In genomic region chr6:33197431-33198048, GRCh38 we compare ENCODE assay signal across 9 cellular contexts. TPM values are rescaled to one million over a fixed set of nuclear protein-coding genes. Genes with fewer than 3 reads are reported as not detected.
DNase-seq lines count a peak whose midpoint lies in the region; ATAC-seq, FAIRE-seq and TF ChIP-seq lines count a peak whose summit lies in the region.
"Had no signal": no experiment of that assay in that cellular context is flagged by ENCODE, and none has a peak within 500 bp of the region (broad histone marks: within the 10 kb centered on the region; RNA-seq: fewer than 3 reads in every experiment).

No MANE protein-coding gene starts in this region.

- H3K27ac ChIP-seq in CD8-positive, alpha-beta T cell (ENCODE audit: low read depth, low read length): no peak overlapping the region
- H3K27ac ChIP-seq in gastrocnemius medialis: peak overlapping the region in 3 of 4 donors; percentile 37 to 65 (median 43)

- H3K27ac Mint-ChIP-seq in CD8-positive, alpha-beta T cell: peak overlapping the region; percentile 60
- peak overlapping the region; percentile 34 for H3K27ac Mint-ChIP-seq in activated naive CD8-positive, alpha-beta T cell treated with anti-CD3 and anti-CD28 coated beads for 36 hours

- DNase-seq in CD8-positive, alpha-beta T cell: peak in 2 of 7 experiments; percentile 20 to 33
- DNase-seq in GM18507 (ENCODE audit: extremely low spot score, insufficient read length, low read depth): no peak
- DNase-seq in NCI-H526 (lab: John Stamatoyannopoulos, UW): peak; percentile 72 to 81
- no peak for DNase-seq in activated naive CD8-positive, alpha-beta T cell treated with anti-CD3 and anti-CD28 coated beads for 36 hours
- DNase-seq in left cardiac atrium: peak; percentile 49
- peak in 1 of 2 donors; percentile 51 for DNase-seq in gastrocnemius medialis

- H3K9me3 ChIP-seq in CD8-positive, alpha-beta T cell (ENCODE audit: low read length): no peaks in the 10 kb centered on the region
- no peaks in the 10 kb centered on the region for H3K9me3 ChIP-seq in gastrocnemius medialis

- peaks cover 40% of the 10 kb centered on the region for H3K36me3 ChIP-seq in CD8-positive, alpha-beta T cell (ENCODE audit: insufficient read depth, low read length)
- peaks cover 0 to 39% of the 10 kb centered on the region in 2 donors for H3K36me3 ChIP-seq in gastrocnemius medialis

- intact Hi-C loops in CD8-positive, alpha-beta T cell (cut with DNase I, micrococcal nuclease): loop anchor here (1.0 to 5.0 kb wide), 2 partner anchors 36 to 80 kb away; no protein-coding TSS in a partner anchor
- intact Hi-C loops in left cardiac atrium (cut with DNase I): loop anchor here in 1 of 2 donors (5.0 kb wide), 2 partner anchors 35 to 1070 kb away; partner anchors contain the start of gene ATF6B
- intact Hi-C loops in gastrocnemius medialis (cut with DNase I; ENCODE audit: low total_unique reads): loop anchor here (1.0 to 2.0 kb wide), 2 partner anchors 36 to 79 kb away; no protein-coding TSS in a partner anchor

- peaks cover 68% of the 10 kb centered on the region for H3K36me3 Mint-ChIP-seq in CD8-positive, alpha-beta T cell
- peaks cover 25% of the 10 kb centered on the region for H3K36me3 Mint-ChIP-seq in activated naive CD8-positive, alpha-beta T cell treated with anti-CD3 and anti-CD28 coated beads for 36 hours

- peaks cover 44% of the 10 kb centered on the region for H3K4me1 ChIP-seq in CD8-positive, alpha-beta T cell (ENCODE audit: insufficient read depth, low read length)
- H3K4me1 ChIP-seq in gastrocnemius medialis: peaks cover 36 to 37% of the 10 kb centered on the region in 2 donors

- TF ChIP-seq CTCF in CD8-positive, alpha-beta T cell (IDR thresholded peaks at IDR 0.05): peak; percentile 64
- TF ChIP-seq CTCF in gastrocnemius medialis (IDR thresholded peaks at IDR 0.05 in 4 of 5, conservative IDR thresholded peaks at IDR 0.05 in 1 of 5): peak; percentile 38 to 76 (median 62)

- H3K27me3 ChIP-seq in CD8-positive, alpha-beta T cell (ENCODE audit: insufficient read depth, low read length): no peaks in the 10 kb centered on the region
- no peaks in the 10 kb centered on the region for H3K27me3 ChIP-seq in gastrocnemius medialis

- CTCF ChIA-PET in CD8-positive, alpha-beta T cell (lab: Charles Lee): interaction anchor here (0.6 to 7.3 kb wide), 27 partner anchors 8 to 122 kb away, joined by 3 to 76 read pairs (median 4); partner anchors contain the start of genes B3GALT4, HLA-DPB1, RING1 and ZBTB22

- peak; percentile 22 for ATAC-seq in CD8-positive, alpha-beta T cell
- ATAC-seq in left cardiac atrium (peak; percentile 9 to 31), gastrocnemius medialis (peak in 1 of 2 donors; percentile 41), GM21447 (IDR thresholded peaks at IDR 0.05; ENCODE audit: unreplicated experiment) (no peak), GM21390 (IDR thresholded peaks at IDR 0.05; ENCODE audit: unreplicated experiment) (no peak)

- peak overlapping the region; percentile 49 for H3K4me3 Mint-ChIP-seq in CD8-positive, alpha-beta T cell
- H3K4me3 Mint-ChIP-seq in activated naive CD8-positive, alpha-beta T cell treated with anti-CD3 and anti-CD28 coated beads for 36 hours: peak overlapping the region; percentile 19

- in situ Hi-C loops in gastrocnemius medialis (cut with MboI; ENCODE audit: low sequenced_read_pairs in 4 of 4): loop anchor here in 1 of 4 donors (10.0 kb wide), 1 partner anchor 47 kb away; no protein-coding TSS in a partner anchor

- POLR2A ChIA-PET in CD8-positive, alpha-beta T cell (lab: Charles Lee): interaction anchor here (0.9 to 2.5 kb wide), 5 partner anchors 12 to 74 kb away, joined by 3 to 18 read pairs (median 5); partner anchors contain the start of genes RPS18 and VPS52

- no peaks in the 10 kb centered on the region for H3K27me3 Mint-ChIP-seq in CD8-positive, alpha-beta T cell (ENCODE audit: low read depth)
- H3K27me3 Mint-ChIP-seq in activated naive CD8-positive, alpha-beta T cell treated with anti-CD3 and anti-CD28 coated beads for 36 hours: no peaks in the 10 kb centered on the region

- no peaks in the 10 kb centered on the region for H3K9me3 Mint-ChIP-seq in CD8-positive, alpha-beta T cell
- H3K9me3 Mint-ChIP-seq in activated naive CD8-positive, alpha-beta T cell treated with anti-CD3 and anti-CD28 coated beads for 36 hours: no peaks in the 10 kb centered on the region

- H3K4me1 Mint-ChIP-seq in CD8-positive, alpha-beta T cell (ENCODE audit: low read depth): peaks cover 62% of the 10 kb centered on the region
- peaks cover 48% of the 10 kb centered on the region for H3K4me1 Mint-ChIP-seq in activated naive CD8-positive, alpha-beta T cell treated with anti-CD3 and anti-CD28 coated beads for 36 hours

- H3K4me3 ChIP-seq in CD8-positive, alpha-beta T cell (ENCODE audit: low read depth, low read length): no peak overlapping the region
- H3K4me3 ChIP-seq in gastrocnemius medialis: no peak overlapping the region

- peak; percentile 33 for FAIRE-seq in GM18507 (lab: Jason Lieb, UNC)
- FAIRE-seq: TTC549 had no signal

- TF ChIP-seq POLR2A in gastrocnemius medialis (IDR thresholded peaks at IDR 0.05): no peak

RNA-seq across cellular contexts. Expression of gene RXRB, which starts 2.9 kb away (rescaled TPM):
- total RNA-seq in CD8-positive, alpha-beta T cell: 10 to 100 TPM; 39.2 to 40.0 TPM
- 10 to 100 TPM; 40.4 to 42.1 TPM for total RNA-seq in activated naive CD8-positive, alpha-beta T cell treated with anti-CD3 and anti-CD28 coated beads for 36 hours
- 10 to 100 TPM; 32.5 to 39.5 TPM for total RNA-seq in left cardiac atrium
- total RNA-seq in gastrocnemius medialis: 10 to 100 TPM; 20.8 to 38.4 (median 24.6) TPM

RNA-seq across cellular contexts. Expression of gene SLC39A7, which starts 3.1 kb away (rescaled TPM):
- total RNA-seq in CD8-positive, alpha-beta T cell: 10 to 100 TPM in 1 of 2 experiments, 1 to 10 TPM in 1; 9.7 to 11.0 TPM
- 10 to 100 TPM; 51.0 to 55.6 TPM for total RNA-seq in activated naive CD8-positive, alpha-beta T cell treated with anti-CD3 and anti-CD28 coated beads for 36 hours
- 100 to 1,000 TPM in 1 of 2 donors, 10 to 100 TPM in 1; 80.1 to 132 TPM for total RNA-seq in left cardiac atrium
- total RNA-seq in gastrocnemius medialis: 10 to 100 TPM; 21.9 to 45.4 (median 26.2) TPM

RNA-seq across cellular contexts. Expression of gene COL11A2, which starts 5.3 kb away (rescaled TPM):
- total RNA-seq in CD8-positive, alpha-beta T cell: 1 to 10 TPM; 1.5 to 1.9 TPM
- total RNA-seq in activated naive CD8-positive, alpha-beta T cell treated with anti-CD3 and anti-CD28 coated beads for 36 hours: 1 to 10 TPM; 1.0 to 1.1 TPM
- total RNA-seq in left cardiac atrium: 1 to 10 TPM in 1 of 2 donors, under 1 TPM in 1; 0.94 to 1.3 TPM
- total RNA-seq in gastrocnemius medialis: under 1 TPM; 0.31 to 0.92 (median 0.47) TPM

RNA-seq across cellular contexts. Expression of gene HSD17B8, which starts 6.9 kb away (rescaled TPM):
- total RNA-seq in CD8-positive, alpha-beta T cell: 10 to 100 TPM in 1 of 2 experiments, 1 to 10 TPM in 1; 7.0 to 10.4 TPM
- 10 to 100 TPM; 31.1 to 32.6 TPM for total RNA-seq in activated naive CD8-positive, alpha-beta T cell treated with anti-CD3 and anti-CD28 coated beads for 36 hours
- total RNA-seq in left cardiac atrium (10 to 100 TPM; 13.3 to 14.3 TPM), gastrocnemius medialis (10 to 100 TPM in 3 of 4 donors, 1 to 10 TPM in 1; 7.9 to 28.3 (median 14.3) TPM)

RNA-seq across cellular contexts. Expression of gene RING1, which starts 10.8 kb away (rescaled TPM):
- 10 to 100 TPM; 29.1 to 29.5 TPM for total RNA-seq in CD8-positive, alpha-beta T cell
- total RNA-seq in activated naive CD8-positive, alpha-beta T cell treated with anti-CD3 and anti-CD28 coated beads for 36 hours: 10 to 100 TPM; 35.3 to 35.8 TPM
- total RNA-seq in left cardiac atrium: 10 to 100 TPM; 29.7 to 30.0 TPM
- 10 to 100 TPM in 3 of 4 donors, 1 to 10 TPM in 1; 7.4 to 16.3 (median 12.1) TPM for total RNA-seq in gastrocnemius medialis

Comparison
In these comparisons a context has a peak if more than half of its experiments do, and no peak if none do; other contexts are left out.
1. ATAC-seq: peak in CD8-positive, alpha-beta T cell (single experiment) and left cardiac atrium (2 of 2); none in GM21447 (single experiment) and GM21390 (single experiment).
2. DNase-seq: peak in NCI-H526 (2 of 2) and left cardiac atrium (single experiment); none in GM18507 (single experiment) and activated naive CD8-positive, alpha-beta T cell treated with anti-CD3 and anti-CD28 coated beads for 36 hours (single experiment).